21 cellular contexts compared by ENCODE assay signal in the genomic region with DNA sequence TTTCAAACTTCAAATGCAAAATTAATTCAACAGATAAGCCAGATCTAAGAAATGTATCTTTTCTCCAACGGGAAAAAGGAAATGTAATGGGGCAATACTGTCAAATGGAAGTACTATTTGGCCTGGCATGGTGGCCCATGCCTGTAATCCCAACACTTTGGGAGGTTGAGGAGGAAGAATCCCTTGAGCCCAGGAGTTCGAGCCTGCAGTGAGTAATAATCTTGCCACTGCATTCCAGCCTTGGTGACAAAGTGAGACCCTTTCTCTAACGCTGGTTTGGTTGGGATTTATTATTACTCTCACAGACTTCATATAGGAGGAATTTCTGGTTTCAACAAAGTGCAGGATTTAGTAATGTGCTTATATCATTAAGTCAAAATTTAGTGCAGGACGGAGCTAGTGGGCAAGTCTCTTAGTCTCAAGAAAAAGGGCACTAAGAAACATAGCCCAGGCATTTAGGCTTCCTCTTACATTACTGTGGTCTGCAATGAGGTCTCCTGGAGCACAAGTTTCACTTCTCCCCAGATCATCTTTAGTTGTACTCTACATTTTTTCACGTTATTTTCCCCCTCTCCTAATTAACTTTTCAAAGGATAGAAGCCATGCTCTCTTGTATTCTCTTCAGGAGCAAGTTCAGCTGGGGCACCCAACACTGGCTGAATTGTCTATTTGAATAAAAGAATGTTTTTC. TPM values are rescaled to one million over a fixed set of nuclear protein-coding genes. Genes with fewer than 3 reads are reported as not detected.
A peak's percentile ranks its signal among the peaks of the same experiment; 100 is the strongest.
DNase-seq lines count a peak whose midpoint lies in the region; ATAC-seq and TF ChIP-seq lines count a peak whose summit lies in the region.
"Had no signal": no experiment of that assay in that cellular context is flagged by ENCODE, and none has a peak within 500 bp of the region (broad histone marks: within the 10 kb centered on the region; RNA-seq: fewer than 3 reads in every experiment).

No MANE protein-coding gene starts in this region.

- H3K9me3 Mint-ChIP-seq in IgD-negative memory B cell (peaks cover 0 to 2% (median 0%) of the 10 kb centered on the region in 3 donors), mesothelial cell of epicardium (no peaks in the 10 kb centered on the region)
- H3K9me3 Mint-ChIP-seq: stimulated activated naive CD8-positive, alpha-beta T cell treated with anti-CD3 and anti-CD28 coated beads, Interleukin-15, amount 100 ng/mL, for 72 hours had no signal

- H3K27ac Mint-ChIP-seq in IgD-negative memory B cell, result peak overlapping the region in 2 of 3 donors; percentile 61 to 65
- peak overlapping the region; percentile 3 for H3K27ac Mint-ChIP-seq in mesothelial cell of epicardium

- no peak for ATAC-seq in GM18907 (IDR thresholded peaks at IDR 0.05; ENCODE audit: unreplicated experiment)
- ATAC-seq in mucosa of descending colon, result no peak
- ATAC-seq: stimulated activated naive CD8-positive, alpha-beta T cell treated with anti-CD3 and anti-CD28 coated beads, Interleukin-15, amount 100 ng/mL, for 72 hours had no signal

- DNase-seq in CD1c-positive myeloid dendritic cell (ENCODE audit: extremely low spot score), result peak; percentile 32
- DNase-seq in RPMI8226, result peak; percentile 13
- DNase-seq in mesothelial cell of epicardium (ENCODE audit: low spot score in 2 of 2, unreplicated experiment in 2 of 2), result no peak
- DNase-seq in NCI-H69 (lab: John Stamatoyannopoulos, UW), result no peak
- DNase-seq in mucosa of descending colon, result no peak
- DNase-seq: activated CD4-positive, alpha-beta T cell treated with anti-CD3 and anti-CD28 coated beads for 48 hours; activated gamma-delta T cell treated with Interleukin-2 at 50 U/mL for 16 hours; amniotic stem cell; kidney; NCI-H146; NCI-H526; PC-9; SJCRH30; stimulated activated naive CD8-positive, alpha-beta T cell treated with anti-CD3 and anti-CD28 coated beads, Interleukin-15, amount 100 ng/mL, for 72 hours; T-helper 1 cell had no signal

- H3K4me1 ChIP-seq in mucosa of descending colon (ENCODE audit: low read depth), result peaks cover 9% of the 10 kb centered on the region
- H3K4me1 ChIP-seq: breast epithelium, SJCRH30 had no signal

- no peak overlapping the region for H3K4me3 ChIP-seq in mucosa of descending colon
- H3K4me3 ChIP-seq: breast epithelium, coronary artery, lung, PC-9, SJCRH30, tibial nerve had no signal

- TF ChIP-seq CTCF in mesothelial cell of epicardium (IDR thresholded peaks at IDR 0.05; ENCODE audit: unreplicated experiment), result no peak
- no peak for TF ChIP-seq CTCF in mucosa of descending colon (IDR thresholded peaks at IDR 0.05)

- H3K4me3 Mint-ChIP-seq in IgD-negative memory B cell (peak overlapping the region in 2 of 4 donors; percentile 27 to 75), mesothelial cell of epicardium (no peak overlapping the region)
- H3K4me3 Mint-ChIP-seq: stimulated activated naive CD8-positive, alpha-beta T cell treated with anti-CD3 and anti-CD28 coated beads, Interleukin-15, amount 100 ng/mL, for 72 hours had no signal

- H3K27me3 Mint-ChIP-seq in IgD-negative memory B cell (peaks cover 4% of the 10 kb centered on the region), mesothelial cell of epicardium (ENCODE audit: low read depth) (peaks cover 3% of the 10 kb centered on the region)
- H3K27me3 Mint-ChIP-seq: stimulated activated naive CD8-positive, alpha-beta T cell treated with anti-CD3 and anti-CD28 coated beads, Interleukin-15, amount 100 ng/mL, for 72 hours had no signal

- intact Hi-C loops in mucosa of descending colon (cut with DNase I, micrococcal nuclease), result no loop called here

- peaks cover 10% of the 10 kb centered on the region for H3K36me3 ChIP-seq in mucosa of descending colon (ENCODE audit: low read depth)

- H3K4me1 Mint-ChIP-seq in IgD-negative memory B cell (peaks cover 24 to 28% (median 26%) of the 10 kb centered on the region in 3 donors), mesothelial cell of epicardium (peaks cover 6% of the 10 kb centered on the region)

- H3K36me3 Mint-ChIP-seq in IgD-negative memory B cell (peaks cover 16% of the 10 kb centered on the region), mesothelial cell of epicardium (peaks cover 24% of the 10 kb centered on the region)

- no peaks in the 10 kb centered on the region for H3K9me3 ChIP-seq in mucosa of descending colon
- H3K9me3 ChIP-seq: breast epithelium, SJCRH30, tibial nerve had no signal

RNA-seq across cellular contexts. Expression of gene TRIM27, which starts 23.1 kb away (rescaled TPM):
- 60.1 TPM for polyA plus RNA-seq in IgD-negative memory B cell
- total RNA-seq in mesothelial cell of epicardium (75.7 to 77.0 TPM (median 76.1 TPM) in 3 replicates), mucosa of descending colon (10 to 100 TPM; 33.1 to 37.2 (median 35.5) TPM)

Comparison
In these comparisons a context has a peak if more than half of its experiments do, and no peak if none do; other contexts are left out.
1. DNase-seq: peak in CD1c-positive myeloid dendritic cell (single experiment) and RPMI8226 (single experiment); none in mesothelial cell of epicardium (0 of 2), NCI-H69 (single experiment) and mucosa of descending colon (0 of 3).